ENCODE assay signal across 2 cellular contexts in the genomic region with DNA sequence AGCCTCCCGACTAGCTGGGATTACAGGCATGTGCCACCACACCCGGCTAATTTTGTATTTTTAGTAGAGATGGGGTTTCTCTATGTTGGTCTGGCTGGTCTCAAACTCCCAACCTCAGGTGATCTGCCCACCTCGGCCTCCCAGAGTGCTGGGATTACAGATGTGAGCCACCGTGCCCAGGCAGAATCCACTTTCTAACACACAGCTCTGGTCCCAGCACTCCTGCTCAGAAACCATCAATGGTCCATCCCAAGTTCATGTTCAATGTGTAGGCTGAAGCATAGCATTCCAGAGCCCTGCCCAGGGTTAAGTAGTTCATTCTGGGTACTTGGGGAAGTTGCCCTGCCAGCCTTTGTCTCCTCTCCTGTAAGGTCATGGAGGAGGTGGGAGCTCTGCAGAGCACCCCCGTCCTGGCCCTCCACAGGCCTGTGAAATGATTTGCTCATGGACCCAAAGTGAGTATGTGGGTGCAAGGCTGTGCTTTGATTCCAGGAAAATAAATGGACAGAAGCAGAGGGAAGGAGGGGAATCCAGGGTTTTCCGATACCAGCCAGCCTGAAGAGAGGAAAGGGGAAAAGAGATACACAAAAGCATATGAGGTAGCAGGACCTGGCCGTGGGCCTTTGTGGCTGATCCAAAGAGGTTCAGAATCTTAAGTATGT.
TF ChIP-seq lines count a peak whose summit lies in the region.

No MANE protein-coding gene starts in this region.

TF ChIP-seq in HEK293, 187 proteins besides CTCF, POLR2A, EP300 and RAD21 (continued from another document):
- TF ChIP-seq, protein P1, sequence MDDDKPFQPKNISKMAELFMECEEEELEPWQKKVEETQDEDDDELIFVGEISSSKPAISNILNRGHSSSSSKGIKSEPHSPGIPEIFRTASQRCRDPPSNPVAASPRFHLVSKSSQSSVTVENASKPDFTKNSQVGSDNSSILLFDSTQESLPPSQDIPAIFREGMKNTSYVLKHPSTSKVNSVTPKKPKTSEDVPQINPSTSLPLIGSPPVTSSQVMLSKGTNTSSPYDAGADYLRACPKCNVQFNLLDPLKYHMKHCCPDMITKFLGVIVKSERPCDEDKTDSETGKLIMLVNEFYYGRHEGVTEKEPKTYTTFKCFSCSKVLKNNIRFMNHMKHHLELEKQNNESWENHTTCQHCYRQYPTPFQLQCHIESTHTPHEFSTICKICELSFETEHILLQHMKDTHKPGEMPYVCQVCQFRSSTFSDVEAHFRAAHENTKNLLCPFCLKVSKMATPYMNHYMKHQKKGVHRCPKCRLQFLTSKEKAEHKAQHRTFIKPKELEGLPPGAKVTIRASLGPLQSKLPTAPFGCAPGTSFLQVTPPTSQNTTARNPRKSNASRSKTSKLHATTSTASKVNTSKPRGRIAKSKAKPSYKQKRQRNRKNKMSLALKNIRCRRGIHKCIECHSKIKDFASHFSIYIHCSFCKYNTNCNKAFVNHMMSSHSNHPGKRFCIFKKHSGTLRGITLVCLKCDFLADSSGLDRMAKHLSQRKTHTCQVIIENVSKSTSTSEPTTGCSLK (tag by site-specific recombination; IDR thresholded peaks at IDR 0.05): no peak
- TF ChIP-seq IKZF3 (tag by site-specific recombination; IDR thresholded peaks at IDR 0.05) (0 out of 2 replicates have a peak, but pooled peaks have one; percentile 4), PRDM10 (tag by site-specific recombination; IDR thresholded peaks at IDR 0.05) (peak; percentile 94), ZNF132 (tag by site-specific recombination; IDR thresholded peaks at IDR 0.05; ENCODE audit: borderline replicate concordance) (no peak), ZEB2 (tag by site-specific recombination; IDR thresholded peaks at IDR 0.05) (no peak)

TF ChIP-seq in HepG2, 621 proteins besides CTCF, POLR2A, EP300 and RAD21 (continued from another document):
- no peak for TF ChIP-seq REST (IDR thresholded peaks at IDR 0.05; ENCODE audit: borderline replicate concordance in 1 of 2, low read depth in 1 of 2, low read length in 2 of 2)
- TF ChIP-seq THAP11 (CRISPR knock-in tag; IDR thresholded peaks at IDR 0.05): no peak
- TF ChIP-seq, protein P2, sequence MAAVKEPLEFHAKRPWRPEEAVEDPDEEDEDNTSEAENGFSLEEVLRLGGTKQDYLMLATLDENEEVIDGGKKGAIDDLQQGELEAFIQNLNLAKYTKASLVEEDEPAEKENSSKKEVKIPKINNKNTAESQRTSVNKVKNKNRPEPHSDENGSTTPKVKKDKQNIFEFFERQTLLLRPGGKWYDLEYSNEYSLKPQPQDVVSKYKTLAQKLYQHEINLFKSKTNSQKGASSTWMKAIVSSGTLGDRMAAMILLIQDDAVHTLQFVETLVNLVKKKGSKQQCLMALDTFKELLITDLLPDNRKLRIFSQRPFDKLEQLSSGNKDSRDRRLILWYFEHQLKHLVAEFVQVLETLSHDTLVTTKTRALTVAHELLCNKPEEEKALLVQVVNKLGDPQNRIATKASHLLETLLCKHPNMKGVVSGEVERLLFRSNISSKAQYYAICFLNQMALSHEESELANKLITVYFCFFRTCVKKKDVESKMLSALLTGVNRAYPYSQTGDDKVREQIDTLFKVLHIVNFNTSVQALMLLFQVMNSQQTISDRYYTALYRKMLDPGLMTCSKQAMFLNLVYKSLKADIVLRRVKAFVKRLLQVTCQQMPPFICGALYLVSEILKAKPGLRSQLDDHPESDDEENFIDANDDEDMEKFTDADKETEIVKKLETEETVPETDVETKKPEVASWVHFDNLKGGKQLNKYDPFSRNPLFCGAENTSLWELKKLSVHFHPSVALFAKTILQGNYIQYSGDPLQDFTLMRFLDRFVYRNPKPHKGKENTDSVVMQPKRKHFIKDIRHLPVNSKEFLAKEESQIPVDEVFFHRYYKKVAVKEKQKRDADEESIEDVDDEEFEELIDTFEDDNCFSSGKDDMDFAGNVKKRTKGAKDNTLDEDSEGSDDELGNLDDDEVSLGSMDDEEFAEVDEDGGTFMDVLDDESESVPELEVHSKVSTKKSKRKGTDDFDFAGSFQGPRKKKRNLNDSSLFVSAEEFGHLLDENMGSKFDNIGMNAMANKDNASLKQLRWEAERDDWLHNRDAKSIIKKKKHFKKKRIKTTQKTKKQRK (IDR thresholded peaks at IDR 0.05; ENCODE audit: low read length): no peak
- no peak for TF ChIP-seq IRF9 (CRISPR knock-in tag; IDR thresholded peaks at IDR 0.05; ENCODE audit: borderline replicate concordance)
- TF ChIP-seq NBN (conservative IDR thresholded peaks at IDR 0.05): no peak
- no peak for TF ChIP-seq ZNF660 (CRISPR knock-in tag; IDR thresholded peaks at IDR 0.05; ENCODE audit: borderline replicate concordance, low read depth)
- no peak for TF ChIP-seq ZNF558 (CRISPR knock-in tag; IDR thresholded peaks at IDR 0.05; ENCODE audit: borderline replicate concordance)
- no peak for TF ChIP-seq ZMYM3 (CRISPR knock-in tag; IDR thresholded peaks at IDR 0.05)
- TF ChIP-seq ELK4 (CRISPR knock-in tag; IDR thresholded peaks at IDR 0.05; ENCODE audit: borderline replicate concordance): no peak
- no peak for TF ChIP-seq ZNF607 (CRISPR knock-in tag; IDR thresholded peaks at IDR 0.05; ENCODE audit: borderline replicate concordance)
- TF ChIP-seq, protein P3, sequence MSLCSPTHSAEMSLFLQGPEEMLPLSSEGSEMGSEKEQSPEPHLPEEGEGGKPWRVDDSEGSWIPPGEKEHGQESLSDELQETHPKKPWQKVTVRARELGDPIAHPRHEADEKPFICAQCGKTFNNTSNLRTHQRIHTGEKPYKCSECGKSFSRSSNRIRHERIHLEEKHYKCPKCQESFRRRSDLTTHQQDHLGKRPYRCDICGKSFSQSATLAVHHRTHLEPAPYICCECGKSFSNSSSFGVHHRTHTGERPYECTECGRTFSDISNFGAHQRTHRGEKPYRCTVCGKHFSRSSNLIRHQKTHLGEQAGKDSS (CRISPR knock-in tag; IDR thresholded peaks at IDR 0.05; ENCODE audit: borderline replicate concordance, low read depth): no peak
- no peak for TF ChIP-seq NFIB (CRISPR knock-in tag; IDR thresholded peaks at IDR 0.05; ENCODE audit: borderline replicate concordance)
- no peak for TF ChIP-seq POLR2AphosphoS5 (IDR thresholded peaks at IDR 0.05; ENCODE audit: low read depth, low read length)
- TF ChIP-seq RFXANK (CRISPR knock-in tag; IDR thresholded peaks at IDR 0.05): no peak
- TF ChIP-seq NFE2L1 (CRISPR knock-in tag; IDR thresholded peaks at IDR 0.05; ENCODE audit: borderline replicate concordance): no peak
- TF ChIP-seq ZNF83 (CRISPR knock-in tag; IDR thresholded peaks at IDR 0.05; ENCODE audit: borderline replicate concordance): no peak
- no peak for TF ChIP-seq HOXD1 (CRISPR knock-in tag; IDR thresholded peaks at IDR 0.05)
